ENCODE assay signal across 1 cellular context in genomic region chr9:125143377-125144090, GRCh38.
TF ChIP-seq lines count a peak whose summit lies in the region.

SCAI (minus strand) TSS chr9:125143528; CDS start chr9:125143437, 91 bp downstream.

TF ChIP-seq in IMR-90, 13 proteins besides CTCF, POLR2A, EP300 and RAD21 (continued from another document):
- no peak for TF ChIP-seq ELK1 (IDR thresholded peaks at IDR 0.05; ENCODE audit: borderline replicate concordance, low read depth, low read length)
- peak; percentile 83 for TF ChIP-seq RCOR1 (IDR thresholded peaks at IDR 0.05; ENCODE audit: insufficient replicate concordance, low read length)
